In the genomic region with DNA sequence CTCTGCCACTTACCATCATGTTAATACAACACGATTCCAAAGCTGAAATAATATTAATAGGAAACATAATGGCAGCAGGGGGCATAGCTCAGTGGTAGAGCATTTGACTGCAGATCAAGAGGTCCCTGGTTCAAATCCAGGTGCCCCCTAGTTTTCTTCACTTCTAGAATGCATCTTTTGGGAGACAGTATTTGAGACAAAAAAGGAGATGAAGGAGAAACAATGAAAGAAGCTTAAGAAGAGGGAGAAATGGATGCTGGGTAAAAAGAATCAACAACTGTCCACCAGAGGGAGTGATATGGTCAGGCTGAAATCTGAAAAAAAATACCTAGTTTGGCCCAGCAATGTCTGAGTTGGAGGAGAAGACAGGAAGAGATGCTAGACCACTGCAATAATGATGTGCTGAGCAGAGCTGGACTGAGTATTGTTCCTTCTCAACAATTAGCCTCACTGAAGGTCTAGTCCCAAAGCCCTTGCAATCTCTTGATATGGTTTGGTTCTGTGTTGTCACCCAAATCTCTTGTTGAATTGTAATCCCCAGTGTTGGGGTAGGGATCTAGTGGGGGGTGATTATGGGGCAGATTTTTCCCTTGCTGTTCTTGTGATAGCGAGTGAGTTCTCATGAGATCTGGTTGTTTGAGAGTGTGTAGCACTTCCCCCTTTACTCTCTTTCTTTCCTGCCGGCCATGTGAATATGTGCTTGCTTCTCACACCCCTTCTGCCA, we compare ENCODE assay signal across 8 cellular contexts. TPM values are rescaled to one million over a fixed set of nuclear protein-coding genes. Genes with fewer than 3 reads are reported as not detected.
DNase-seq lines count a peak whose midpoint lies in the region; ATAC-seq, FAIRE-seq and TF ChIP-seq lines count a peak whose summit lies in the region.

No MANE protein-coding gene starts in this region.

- CTCF ChIA-PET in HCT116 (lab: Charles Lee) = interaction anchor here (0.6 to 1.7 kb wide), 14 partner anchors 18 to 315 kb away, joined by 3 to 8 read pairs (median 4); a partner anchor contains a TSS

- H3K9me3 ChIP-seq in HCT116 (ENCODE audit: control insufficient read depth in 1 of 2, insufficient read depth in 1 of 2, low read depth in 1 of 2, low read length in 2 of 2) = no peaks in the 10 kb centered on the region

- TF ChIP-seq RAD21 in HCT116 (IDR thresholded peaks at IDR 0.05; ENCODE audit: low read depth) = peak; percentile 86

- no peaks in the 10 kb centered on the region for H3K4me1 Mint-ChIP-seq in activated T-helper 2 cell treated with anti-CD3 and anti-CD28 coated beads, Interferon-gamma antibody, Interleukin-2, Interleukin-4, amounts not matched to agents 10 μg/mL and 5 μg/mL and 100 μg/mL, durations not matched to agents 14 hours and 24 hours and 36 hours (ENCODE audit: low read depth)

- no peak overlapping the region for H3K4me2 ChIP-seq in HCT116 (ENCODE audit: low read length)

- RAD21 ChIA-PET in HCT116 (lab: Charles Lee; ENCODE audit: low non-redundant PET in 1 of 2, low total read pairs in 2 of 2, uncharacterized antibody in 2 of 2, unreplicated experiment in 2 of 2) = interaction anchor here in 1 of 2 experiments (0.8 kb wide), 1 partner anchor 183 kb away, joined by 3 read pairs; no protein-coding TSS in a partner anchor

- peaks cover 14% of the 10 kb centered on the region for H3K9me3 Mint-ChIP-seq in activated T-helper 2 cell treated with anti-CD3 and anti-CD28 coated beads, Interferon-gamma antibody, Interleukin-2, Interleukin-4, amounts not matched to agents 10 μg/mL and 5 μg/mL and 100 μg/mL, durations not matched to agents 14 hours and 24 hours and 36 hours

- DNase-seq in HCT116 (ENCODE audit: low read depth, low spot score) = peak; percentile 91
- peak; percentile 57 for DNase-seq in NCI-H460 (ENCODE audit: extremely low read depth, low read depth)
- DNase-seq in brain microvascular endothelial cell = peak; percentile 78
- no peak for DNase-seq in left lobe of liver (ENCODE audit: low spot score)
- no peak for DNase-seq in activated T-helper 2 cell treated with anti-CD3 and anti-CD28 coated beads, Interferon-gamma antibody, Interleukin-2, Interleukin-4, amounts not matched to agents 10 μg/mL and 5 μg/mL and 100 μg/mL, durations not matched to agents 14 hours and 24 hours and 36 hours (ENCODE audit: low spot score)
- DNase-seq in effector CD8-positive, alpha-beta T cell (lab: John Stamatoyannopoulos, UW) = no peak
- no peak for DNase-seq in mesenteric fat pad (ENCODE audit: low spot score)

- H3K4me1 ChIP-seq in HCT116 (ENCODE audit: control insufficient read depth in 1 of 2, insufficient read depth in 2 of 2, low read length in 2 of 2) = no peaks in the 10 kb centered on the region

- peak overlapping the region; percentile 33 for H2AFZ ChIP-seq in HCT116 (ENCODE audit: low read depth, low read length, poor library complexity, severe bottlenecking)

- intact Hi-C loops in HCT116 (cut with micrococcal nuclease) = loop anchor here (1.0 to 2.0 kb wide), 4 partner anchors 45 to 289 kb away; a partner anchor contains a TSS
- intact Hi-C loops in activated T-helper 2 cell treated with anti-CD3 and anti-CD28 coated beads, Interferon-gamma antibody, Interleukin-2, Interleukin-4, amounts not matched to agents 10 μg/mL and 5 μg/mL and 100 μg/mL, durations not matched to agents 14 hours and 24 hours and 36 hours (cut with micrococcal nuclease) = no loop called here

- POLR2A ChIA-PET in HCT116 (lab: Charles Lee) = interaction anchor here (1.3 kb wide), 1 partner anchor 48 kb away, joined by 4 read pairs; a partner anchor contains a TSS

- in situ Hi-C loops in brain microvascular endothelial cell (cut with HindIII; ENCODE audit: low pct_ligation_motif_present, low sequenced_read_pairs) = no loop called here

- peaks cover 14% of the 10 kb centered on the region for H3K27me3 Mint-ChIP-seq in activated T-helper 2 cell treated with anti-CD3 and anti-CD28 coated beads, Interferon-gamma antibody, Interleukin-2, Interleukin-4, amounts not matched to agents 10 μg/mL and 5 μg/mL and 100 μg/mL, durations not matched to agents 14 hours and 24 hours and 36 hours (ENCODE audit: low read depth)

- no peaks in the 10 kb centered on the region for H3K36me3 ChIP-seq in HCT116 (ENCODE audit: control insufficient read depth in 1 of 2, insufficient read depth in 2 of 2, low read length in 2 of 2)
- H3K36me3 ChIP-seq in brain microvascular endothelial cell (replicated peaks) = no peaks in the 10 kb centered on the region

- no peaks in the 10 kb centered on the region for H3K79me2 ChIP-seq in HCT116 (ENCODE audit: insufficient read depth, low read length)

- no peak for TF ChIP-seq POLR2A in HCT116 (IDR thresholded peaks at IDR 0.05; ENCODE audit: borderline replicate concordance, extremely low read depth, insufficient read depth, insufficient read length)

- no peaks in the 10 kb centered on the region for H3K9me2 ChIP-seq in HCT116 (ENCODE audit: insufficient read depth)

- H3K36me3 Mint-ChIP-seq in activated T-helper 2 cell treated with anti-CD3 and anti-CD28 coated beads, Interferon-gamma antibody, Interleukin-2, Interleukin-4, amounts not matched to agents 10 μg/mL and 5 μg/mL and 100 μg/mL, durations not matched to agents 14 hours and 24 hours and 36 hours (ENCODE audit: low read depth) = no peaks in the 10 kb centered on the region

- no peaks in the 10 kb centered on the region for H4K20me1 ChIP-seq in HCT116 (ENCODE audit: insufficient read depth)

- H3K27me3 ChIP-seq in HCT116 (ENCODE audit: insufficient read depth, low read length) (no peaks in the 10 kb centered on the region), brain microvascular endothelial cell (replicated peaks) (no peaks in the 10 kb centered on the region)

- FAIRE-seq in G401.6 (lab: Jason Lieb, UNC) = peak; percentile 93

- no peak overlapping the region for H3K4me3 Mint-ChIP-seq in activated T-helper 2 cell treated with anti-CD3 and anti-CD28 coated beads, Interferon-gamma antibody, Interleukin-2, Interleukin-4, amounts not matched to agents 10 μg/mL and 5 μg/mL and 100 μg/mL, durations not matched to agents 14 hours and 24 hours and 36 hours (ENCODE audit: low read depth)

- no peak overlapping the region for H3K27ac Mint-ChIP-seq in activated T-helper 2 cell treated with anti-CD3 and anti-CD28 coated beads, Interferon-gamma antibody, Interleukin-2, Interleukin-4, amounts not matched to agents 10 μg/mL and 5 μg/mL and 100 μg/mL, durations not matched to agents 14 hours and 24 hours and 36 hours

- no peak overlapping the region for H3K27ac ChIP-seq in HCT116 (ENCODE audit: low read depth, low read length)
- H3K27ac ChIP-seq in brain microvascular endothelial cell = no peak overlapping the region

- BruUV-seq in HCT116 (replicated peaks; lab: Mats Ljungman, UMichigan) = TSS peak; percentile 100

- TF ChIP-seq CTCF in HCT116 (IDR thresholded peaks at IDR 0.05 in 2 of 3, conservative IDR thresholded peaks at IDR 0.05 in 1 of 3; ENCODE audit: borderline replicate concordance in 1 of 3, insufficient read depth in 1 of 3, low read depth in 2 of 3, low read length in 2 of 3) = peak; percentile 60 to 97 (median 80)
- peak; percentile 61 for TF ChIP-seq CTCF in brain microvascular endothelial cell (IDR thresholded peaks at IDR 0.05; ENCODE audit: low read depth, low read length, missing control alignments)

- ATAC-seq in HCT116 (peak; percentile 91), left lobe of liver (peak; percentile 91)

- H3K4me3 ChIP-seq in HCT116 (replicated peaks in 1 of 2; ENCODE audit: low read depth in 1 of 2, low read length in 2 of 2) = no peak overlapping the region
- no peak overlapping the region for H3K4me3 ChIP-seq in brain microvascular endothelial cell (ENCODE audit: low read depth, low read length)

- no peak overlapping the region for H3K9ac ChIP-seq in HCT116 (ENCODE audit: low read length)

TF ChIP-seq in HCT116, 20 proteins besides CTCF, POLR2A, EP300 and RAD21:
- TF ChIP-seq YY1 (IDR thresholded peaks at IDR 0.05; ENCODE audit: extremely low read depth, insufficient replicate concordance, low read depth, low read length) = peak; percentile 77
- peak; percentile 77 for TF ChIP-seq SRF (IDR thresholded peaks at IDR 0.05; ENCODE audit: low read depth)
- TF ChIP-seq FOSL1 (IDR thresholded peaks at IDR 0.05; ENCODE audit: low read depth) = no peak
- TF ChIP-seq SP1 (IDR thresholded peaks at IDR 0.05; ENCODE audit: low read depth) = no peak
- TF ChIP-seq CBX3 (IDR thresholded peaks at IDR 0.05; ENCODE audit: low read depth) = 0 out of 2 replicates have a peak, but pooled peaks have one; percentile 53
- TF ChIP-seq, protein P1, sequence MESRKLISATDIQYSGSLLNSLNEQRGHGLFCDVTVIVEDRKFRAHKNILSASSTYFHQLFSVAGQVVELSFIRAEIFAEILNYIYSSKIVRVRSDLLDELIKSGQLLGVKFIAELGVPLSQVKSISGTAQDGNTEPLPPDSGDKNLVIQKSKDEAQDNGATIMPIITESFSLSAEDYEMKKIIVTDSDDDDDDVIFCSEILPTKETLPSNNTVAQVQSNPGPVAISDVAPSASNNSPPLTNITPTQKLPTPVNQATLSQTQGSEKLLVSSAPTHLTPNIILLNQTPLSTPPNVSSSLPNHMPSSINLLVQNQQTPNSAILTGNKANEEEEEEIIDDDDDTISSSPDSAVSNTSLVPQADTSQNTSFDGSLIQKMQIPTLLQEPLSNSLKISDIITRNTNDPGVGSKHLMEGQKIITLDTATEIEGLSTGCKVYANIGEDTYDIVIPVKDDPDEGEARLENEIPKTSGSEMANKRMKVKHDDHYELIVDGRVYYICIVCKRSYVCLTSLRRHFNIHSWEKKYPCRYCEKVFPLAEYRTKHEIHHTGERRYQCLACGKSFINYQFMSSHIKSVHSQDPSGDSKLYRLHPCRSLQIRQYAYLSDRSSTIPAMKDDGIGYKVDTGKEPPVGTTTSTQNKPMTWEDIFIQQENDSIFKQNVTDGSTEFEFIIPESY (IDR thresholded peaks at IDR 0.05; ENCODE audit: extremely low read depth, insufficient replicate concordance, low read length) = peak; percentile 44
- TF ChIP-seq ZNF274 (IDR thresholded peaks at IDR 0.05; ENCODE audit: low read depth, low read length) = no peak
- no peak for TF ChIP-seq EGR1 (IDR thresholded peaks at IDR 0.05; ENCODE audit: low read depth)
- TF ChIP-seq, protein P2, sequence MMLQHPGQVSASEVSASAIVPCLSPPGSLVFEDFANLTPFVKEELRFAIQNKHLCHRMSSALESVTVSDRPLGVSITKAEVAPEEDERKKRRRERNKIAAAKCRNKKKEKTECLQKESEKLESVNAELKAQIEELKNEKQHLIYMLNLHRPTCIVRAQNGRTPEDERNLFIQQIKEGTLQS (IDR thresholded peaks at IDR 0.05) = peak; percentile 95
TF ChIP-seq in HCT116: peak in this region for 5.

RNA-seq across cellular contexts. Expression of a gene that starts 48.3 kb away (rescaled TPM):
- total RNA-seq in HCT116 (2021; ENCODE audit: unreplicated experiment) (12.5 TPM), left lobe of liver (5.1 TPM), mesenteric fat pad (12.2 TPM)
- polyA plus RNA-seq in HCT116 (2012) = 7.3 and 9.2 TPM in 2 replicates
- total RNA-seq in NCI-H460 (2014; rRNA removed; shearing (Covaris generic)) = 3.0 and 3.7 TPM in 2 replicates
- 15.9 and 17.4 TPM in 2 replicates for polyA plus RNA-seq in NCI-H460 (2014; cell fraction: nucleus; rRNA removed)
- total RNA-seq in activated T-helper 2 cell treated with anti-CD3 and anti-CD28 coated beads, Interferon-gamma antibody, Interleukin-2, Interleukin-4, amounts not matched to agents 10 μg/mL and 5 μg/mL and 100 μg/mL, durations not matched to agents 14 hours and 24 hours and 36 hours = 25.0 and 26.8 TPM in 2 replicates

Comparison
In these comparisons a context has a peak if more than half of its experiments do, and no peak if none do; other contexts are left out.
1. DNase-seq: peak in HCT116 (single experiment), NCI-H460 (single experiment) and brain microvascular endothelial cell (single experiment); none in left lobe of liver (single experiment), activated T-helper 2 cell treated with anti-CD3 and anti-CD28 coated beads, Interferon-gamma antibody, Interleukin-2, Interleukin-4, amounts not matched to agents 10 μg/mL and 5 μg/mL and 100 μg/mL, durations not matched to agents 14 hours and 24 hours and 36 hours (single experiment), effector CD8-positive, alpha-beta T cell (single experiment) and mesenteric fat pad (single experiment).